Comparison of ENCODE assay signal across 1 cellular context in genomic region chr3:129211772-129212171, GRCh38.
TF ChIP-seq lines count a peak whose summit lies in the region.

No MANE protein-coding gene starts in this region.

TF ChIP-seq in HepG2, 621 proteins besides CTCF, POLR2A, EP300 and RAD21 (continued from another document and continues in another):
- TF ChIP-seq HOXA7 (CRISPR knock-in tag; IDR thresholded peaks at IDR 0.05) (no peak), ZNF367 (CRISPR knock-in tag; IDR thresholded peaks at IDR 0.05; ENCODE audit: borderline replicate concordance) (no peak), FOSL2 (CRISPR knock-in tag; IDR thresholded peaks at IDR 0.05) (peak; percentile 68), NAIF1 (CRISPR knock-in tag; IDR thresholded peaks at IDR 0.05; ENCODE audit: borderline replicate concordance) (no peak), ZNF749 (CRISPR knock-in tag; IDR thresholded peaks at IDR 0.05; ENCODE audit: borderline replicate concordance) (no peak), ATF4 (CRISPR knock-in tag; IDR thresholded peaks at IDR 0.05) (no peak), ZNF549 (CRISPR knock-in tag; IDR thresholded peaks at IDR 0.05) (no peak), DMAP1 (CRISPR knock-in tag; IDR thresholded peaks at IDR 0.05) (no peak), STAT5B (CRISPR knock-in tag; IDR thresholded peaks at IDR 0.05) (no peak), KDM4B (CRISPR knock-in tag; IDR thresholded peaks at IDR 0.05) (no peak), ZNF138 (CRISPR knock-in tag; IDR thresholded peaks at IDR 0.05; ENCODE audit: low read depth) (no peak), DR1 (CRISPR knock-in tag; IDR thresholded peaks at IDR 0.05) (no peak), ZNF512 (CRISPR knock-in tag; IDR thresholded peaks at IDR 0.05) (no peak), YEATS2 (CRISPR knock-in tag; IDR thresholded peaks at IDR 0.05; ENCODE audit: borderline replicate concordance) (no peak; the same call in 1 of the 2 replicates), REXO4 (CRISPR knock-in tag; IDR thresholded peaks at IDR 0.05; ENCODE audit: borderline replicate concordance) (no peak), ARID5B (CRISPR knock-in tag; IDR thresholded peaks at IDR 0.05) (peak; percentile 17; the same call in 1 of the 2 replicates), POGK (CRISPR knock-in tag; conservative IDR thresholded peaks at IDR 0.05) (no peak), SP4 (CRISPR knock-in tag; IDR thresholded peaks at IDR 0.05) (no peak), ZNF446 (CRISPR knock-in tag; IDR thresholded peaks at IDR 0.05) (no peak), CBFB (CRISPR knock-in tag; IDR thresholded peaks at IDR 0.05) (no peak), CCAR2 (optimal IDR thresholded peaks at IDR 0.05; ENCODE audit: low read depth, low read length) (no peak), KDM6A (CRISPR knock-in tag; IDR thresholded peaks at IDR 0.05; ENCODE audit: low read depth) (no peak), PRDM15 (CRISPR knock-in tag; IDR thresholded peaks at IDR 0.05) (no peak), TEAD3 (CRISPR knock-in tag; optimal IDR thresholded peaks at IDR 0.05; ENCODE audit: borderline replicate concordance) (no peak), ZBTB14 (CRISPR knock-in tag; IDR thresholded peaks at IDR 0.05) (no peak), CENPBD1 (CRISPR knock-in tag; IDR thresholded peaks at IDR 0.05; ENCODE audit: borderline replicate concordance, low read depth) (no peak), ZBTB7A (CRISPR knock-in tag; IDR thresholded peaks at IDR 0.05) (no peak), HDAC1 (CRISPR knock-in tag; IDR thresholded peaks at IDR 0.05) (peak; percentile 16; the same call in 1 of the 2 replicates), PLRG1 (conservative IDR thresholded peaks at IDR 0.05) (no peak), ZC3H4 (CRISPR knock-in tag; IDR thresholded peaks at IDR 0.05; ENCODE audit: borderline replicate concordance) (no peak), KLF13 (CRISPR knock-in tag; IDR thresholded peaks at IDR 0.05) (no peak), ATM (IDR thresholded peaks at IDR 0.05; ENCODE audit: borderline replicate concordance) (no peak), DRAP1 (CRISPR knock-in tag; IDR thresholded peaks at IDR 0.05) (no peak), PATZ1 (CRISPR knock-in tag; IDR thresholded peaks at IDR 0.05) (no peak), MAFF (IDR thresholded peaks at IDR 0.05; ENCODE audit: low read depth, low read length) (peak; percentile 45; the same call in 1 of the 2 replicates), EED (CRISPR knock-in tag; IDR thresholded peaks at IDR 0.05) (no peak), ZNF615 (CRISPR knock-in tag; IDR thresholded peaks at IDR 0.05; ENCODE audit: borderline replicate concordance) (no peak), ZNF800 (CRISPR knock-in tag; IDR thresholded peaks at IDR 0.05) (no peak), ZNF770 (CRISPR knock-in tag; IDR thresholded peaks at IDR 0.05) (peak; percentile 45; the same call in 1 of the 2 replicates), SALL1 (CRISPR knock-in tag; IDR thresholded peaks at IDR 0.05) (peak; percentile 18; the same call in 1 of the 2 replicates), PHB2 (IDR thresholded peaks at IDR 0.05; ENCODE audit: partially characterized antibody) (no peak), RFXAP (CRISPR knock-in tag; IDR thresholded peaks at IDR 0.05; ENCODE audit: borderline replicate concordance) (no peak)
